Comparison of ENCODE assay signal across 1 cellular context in genomic region chr2:74735009-74735408, GRCh38.
TF ChIP-seq lines count a peak whose summit lies in the region.

No MANE protein-coding gene starts in this region.

TF ChIP-seq in H1, 55 proteins besides CTCF, POLR2A, EP300 and RAD21:
- TF ChIP-seq BCL11A (IDR thresholded peaks at IDR 0.05; ENCODE audit: low read depth in 2 of 2, low read length in 2 of 2) (no peak), JUND (IDR thresholded peaks at IDR 0.05; ENCODE audit: low read length) (no peak)
